Comparison of ENCODE assay signal across 21 cellular contexts in the genomic region with DNA sequence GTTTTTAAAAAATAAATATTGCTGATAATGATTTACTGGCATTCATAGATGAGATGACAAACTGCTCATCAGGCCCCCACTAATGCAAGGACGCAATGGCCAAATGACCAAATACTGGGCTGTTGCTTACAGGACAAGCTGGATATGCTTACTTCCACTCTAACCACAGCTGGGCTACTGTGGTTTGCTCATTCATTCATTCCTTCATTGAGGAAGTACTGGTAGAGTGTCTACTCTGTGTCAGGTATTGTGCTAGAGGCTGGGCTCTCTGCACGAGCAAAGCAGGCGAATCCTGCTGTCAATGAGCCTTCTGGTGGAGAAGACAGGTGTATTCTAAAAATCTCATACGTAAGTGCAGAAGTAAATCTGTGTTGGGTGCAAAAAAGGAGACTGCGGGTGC.
DNase-seq lines count a peak whose midpoint lies in the region; ATAC-seq, FAIRE-seq and TF ChIP-seq lines count a peak whose summit lies in the region.
"Had no signal": no experiment of that assay in that cellular context is flagged by ENCODE, and none has a peak within 500 bp of the region (broad histone marks: within the 10 kb centered on the region; RNA-seq: fewer than 3 reads in every experiment).

No MANE protein-coding gene starts in this region.

- H3K23ac ChIP-seq in H1 (ENCODE audit: insufficient read length) = no peak overlapping the region

- no peak overlapping the region for H4K8ac ChIP-seq in H1 (ENCODE audit: extremely low read depth, insufficient read depth, low read length)

- ATAC-seq in GM19035 (IDR thresholded peaks at IDR 0.05; ENCODE audit: unreplicated experiment) (no peak), GM18502 (IDR thresholded peaks at IDR 0.05; ENCODE audit: poor library complexity, unreplicated experiment) (no peak), GM18909 (IDR thresholded peaks at IDR 0.05; ENCODE audit: poor library complexity, unreplicated experiment) (no peak)
- ATAC-seq: GM23338 had no signal

- no peak for FAIRE-seq in H1 (lab: Jason Lieb, UNC)
- FAIRE-seq: D721Med, GM12878, GM18507, GM19239, H54 had no signal

- peaks cover 0 to 7% (median 6%) of the 10 kb centered on the region in 4 experiments; a peak in 5 of 7 replicates for H3K4me1 ChIP-seq in H1 (replicated peaks in 1 of 4; ENCODE audit: control insufficient read depth in 3 of 4, insufficient read depth in 4 of 4, low read length in 3 of 4)

- TF ChIP-seq RAD21 in H1 (IDR thresholded peaks at IDR 0.05 in 1 of 2, conservative IDR thresholded peaks at IDR 0.05 in 1 of 2; ENCODE audit: low read depth in 2 of 2, low read length in 2 of 2) = no peak

- H2BK5ac ChIP-seq in H1 (ENCODE audit: low read depth, low read length) = no peak overlapping the region

- CTCF ChIA-PET in H1 (lab: Charles Lee; ENCODE audit: partially characterized antibody) = no interaction called here

- H3K23me2 ChIP-seq in H1 (ENCODE audit: low read depth, low read length) = no peaks in the 10 kb centered on the region

- no peaks in the 10 kb centered on the region for H3K79me2 ChIP-seq in H1 (ENCODE audit: control insufficient read depth in 1 of 2, insufficient read depth in 2 of 2, low read length in 2 of 2)

- no peak overlapping the region for H3K4me3 ChIP-seq in H1 (ENCODE audit: extremely low read depth in 1 of 4, insufficient read depth in 2 of 4, low read depth in 3 of 4, low read length in 4 of 4)
- H3K4me3 ChIP-seq: GM12878, GM23338 had no signal

- 89% methylated on average over 5 of the region's 5 CpGs; no CpG with 5 or more reads in 1 of the 2 experiments for whole genome bisulfite sequencing in H1 (ENCODE audit: extremely low coverage in 1 of 2, insufficient coverage in 1 of 2, insufficient read length in 1 of 2, insufficient replicate concordance in 2 of 2, low coverage in 1 of 2, low lambda C conversion rate in 2 of 2, missing lambda C conversion rate in 1 of 2), 2 experiments

- H3K56ac ChIP-seq in H1 (replicated peaks; ENCODE audit: insufficient read length, low read depth, low read length) = no peak overlapping the region

- H3K27me3 ChIP-seq in H1 (replicated peaks in 1 of 4; ENCODE audit: control insufficient read depth in 3 of 4, extremely low read depth in 1 of 4, insufficient read depth in 3 of 4, low read length in 3 of 4) = no peaks in the 10 kb centered on the region

- no peaks in the 10 kb centered on the region for H3K79me1 ChIP-seq in H1 (ENCODE audit: low read depth, low read length)

- no peaks in the 10 kb centered on the region for H3K36me3 ChIP-seq in H1 (ENCODE audit: control insufficient read depth in 2 of 4, insufficient read depth in 4 of 4, low read length in 3 of 4)

- H2AFZ ChIP-seq in H1 (ENCODE audit: low read length) = no peak overlapping the region
- H2AFZ ChIP-seq: GM23338 had no signal

- H3K14ac ChIP-seq in H1 (ENCODE audit: insufficient read length) = no peak overlapping the region

- H2BK12ac ChIP-seq in H1 (ENCODE audit: low read depth, low read length) = peak overlapping the region; percentile 86; the same call in 1 of the 2 replicates

- H2BK20ac ChIP-seq in H1 (ENCODE audit: low read length) = peak overlapping the region; percentile 36; the same call in 1 of the 2 replicates

- no peak overlapping the region for H4K91ac ChIP-seq in H1 (replicated peaks; ENCODE audit: insufficient read length, low read length)

- H4K20me1 ChIP-seq in H1 (replicated peaks in 1 of 2; ENCODE audit: control insufficient read depth in 1 of 2, insufficient read depth in 2 of 2, low read length in 2 of 2) = no peaks in the 10 kb centered on the region

- H3K27ac ChIP-seq in C4-2B (peak overlapping the region; percentile 10; the same call in 1 of the 2 replicates), H1 (ENCODE audit: low read depth, low read length) (no peak overlapping the region)

- H2AK5ac ChIP-seq in H1 (ENCODE audit: low read depth, low read length) = no peak overlapping the region

- H3K4ac ChIP-seq in H1 (replicated peaks; ENCODE audit: insufficient read length, low read depth, low read length) = no peak overlapping the region

- TF ChIP-seq POLR2A in H1 (IDR thresholded peaks at IDR 0.05; ENCODE audit: control extremely low read depth in 1 of 2, low read depth in 2 of 2, low read length in 2 of 2) = no peak

- H3K18ac ChIP-seq in H1 (ENCODE audit: extremely low read depth, low read length) = no peak overlapping the region

- POLR2A ChIA-PET in H1 (lab: Charles Lee; ENCODE audit: partially characterized antibody) = interaction anchor here (1.5 kb wide), 1 partner anchor 217 kb away, joined by 3 read pairs; a partner anchor contains a TSS

- no peak overlapping the region for H2BK120ac ChIP-seq in H1 (replicated peaks; ENCODE audit: low read depth, low read length)

- 0 out of 2 replicates have a peak overlapping the region, but pooled peaks have one; percentile 10 for H2BK15ac ChIP-seq in H1 (ENCODE audit: low read length)

- DNase-seq in MV-4-11 (lab: John Stamatoyannopoulos, UW) (peak; percentile 11), H1 (ENCODE audit: low read depth in 1 of 2, low spot score in 2 of 2) (no peak)
- DNase-seq: 8988T; C1 segment of cervical spinal cord; CD4-positive, alpha-beta T cell; CD8-positive, alpha-beta memory T cell; DMS 273 treated with DMSO at 0.1 percent for 48 hours; DMS79; EL; GDM1; HCEC 1CT had no signal

- H3K9ac ChIP-seq in H1 (replicated peaks in 1 of 4; ENCODE audit: extremely low read depth in 1 of 4, low read depth in 3 of 4, low read length in 3 of 4) = no peak overlapping the region

- TF ChIP-seq EP300 in H1 (IDR thresholded peaks at IDR 0.05; ENCODE audit: borderline replicate concordance in 1 of 2, low read depth in 2 of 2, low read length in 2 of 2) = no peak

- H3K9me3 ChIP-seq in H1 (ENCODE audit: insufficient read depth in 2 of 2, low read depth in 1 of 2, low read length in 1 of 2) = no peaks in the 10 kb centered on the region

- H3K4me2 ChIP-seq in H1 (ENCODE audit: insufficient read depth in 1 of 2, low read depth in 2 of 2, low read length in 2 of 2) = no peak overlapping the region
- H3K4me2 ChIP-seq: GM23338 had no signal

- no peak overlapping the region for H4K5ac ChIP-seq in H1 (ENCODE audit: insufficient read length, low read depth, low read length)

- no peak for TF ChIP-seq CTCF in C4-2B (conservative IDR thresholded peaks at IDR 0.05)
- TF ChIP-seq CTCF in H1 (IDR thresholded peaks at IDR 0.05; ENCODE audit: control extremely low read depth in 1 of 3, insufficient read depth in 1 of 3, low read depth in 1 of 3, low read length in 3 of 3) = no peak

TF ChIP-seq in H1, 55 proteins besides CTCF, POLR2A, EP300 and RAD21:
- no peak for TF ChIP-seq CTBP2 (IDR thresholded peaks at IDR 0.05; ENCODE audit: borderline replicate concordance, insufficient read depth, insufficient read length, low read length)
- no peak for TF ChIP-seq KDM1A (IDR thresholded peaks at IDR 0.05; ENCODE audit: borderline replicate concordance, low read length)
- TF ChIP-seq RBBP5 (IDR thresholded peaks at IDR 0.05; ENCODE audit: borderline replicate concordance, low read depth, low read length) = no peak
- TF ChIP-seq SP2 (IDR thresholded peaks at IDR 0.05; ENCODE audit: low read length) = no peak
- no peak for TF ChIP-seq PHF8 (conservative IDR thresholded peaks at IDR 0.05; ENCODE audit: low read depth, low read length)
- no peak for TF ChIP-seq TBP (IDR thresholded peaks at IDR 0.05; ENCODE audit: low read depth, low read length)
- TF ChIP-seq GTF2F1 (IDR thresholded peaks at IDR 0.05; ENCODE audit: borderline replicate concordance, low read depth, low read length) = no peak
- TF ChIP-seq NANOG (IDR thresholded peaks at IDR 0.05; ENCODE audit: insufficient read depth, low read depth, low read length, poor library complexity, severe bottlenecking) = no peak
- TF ChIP-seq ASH2L (IDR thresholded peaks at IDR 0.05; ENCODE audit: low read length) = no peak
- TF ChIP-seq CREB1 (IDR thresholded peaks at IDR 0.05) = no peak
- TF ChIP-seq, protein P1, sequence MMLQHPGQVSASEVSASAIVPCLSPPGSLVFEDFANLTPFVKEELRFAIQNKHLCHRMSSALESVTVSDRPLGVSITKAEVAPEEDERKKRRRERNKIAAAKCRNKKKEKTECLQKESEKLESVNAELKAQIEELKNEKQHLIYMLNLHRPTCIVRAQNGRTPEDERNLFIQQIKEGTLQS (IDR thresholded peaks at IDR 0.05; ENCODE audit: insufficient read depth, low read depth, low read length) = no peak
- TF ChIP-seq CEBPB (IDR thresholded peaks at IDR 0.05; ENCODE audit: low read depth, low read length) = no peak
- no peak for TF ChIP-seq GABPA (IDR thresholded peaks at IDR 0.05; ENCODE audit: borderline replicate concordance, insufficient read depth, low read length)
- no peak for TF ChIP-seq KDM4A (IDR thresholded peaks at IDR 0.05; ENCODE audit: low read depth, low read length, severe bottlenecking)
- TF ChIP-seq SIN3A (conservative IDR thresholded peaks at IDR 0.05 in 1 of 2, IDR thresholded peaks at IDR 0.05 in 1 of 2; ENCODE audit: low read depth in 1 of 2, low read length in 2 of 2) = no peak
- TF ChIP-seq CHD2 (IDR thresholded peaks at IDR 0.05; ENCODE audit: low read length) = no peak
